20 cellular contexts compared by ENCODE assay signal in the genomic region with DNA sequence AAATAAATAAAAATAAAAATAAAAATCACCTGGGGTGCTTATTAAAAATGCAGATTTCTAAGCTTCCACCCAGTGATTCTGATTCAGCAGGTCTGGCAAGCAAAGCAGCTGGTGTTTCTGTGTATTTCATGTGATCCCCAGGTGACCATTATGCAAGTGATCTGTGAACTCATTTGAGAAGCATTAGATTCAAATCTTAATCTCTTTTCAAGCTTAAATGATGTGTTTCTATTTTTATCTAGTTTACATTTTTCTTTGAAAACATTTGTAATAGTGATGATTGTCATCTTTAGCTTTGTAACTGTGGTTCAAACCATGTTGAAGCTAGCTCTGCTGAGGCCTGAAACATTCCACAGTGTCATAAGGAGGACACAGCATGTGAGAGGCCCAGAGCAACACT.
"Had no signal": no experiment of that assay in that cellular context is flagged by ENCODE, and none has a peak within 500 bp of the region (broad histone marks: within the 10 kb centered on the region; RNA-seq: fewer than 3 reads in every experiment).

No MANE protein-coding gene starts in this region.

- H3K4me3 ChIP-seq: hepatocyte, left ventricle myocardium inferior, tibial artery, uterus had no signal

- H3K27ac ChIP-seq: hepatocyte, left ventricle myocardium inferior, neutrophil, tibial artery, uterus had no signal

- H2AFZ ChIP-seq: hepatocyte had no signal

- H3K4me1 ChIP-seq: uterus had no signal

- H3K9me3 ChIP-seq: left ventricle myocardium inferior, neutrophil, tibial artery, uterus had no signal

- H3K79me2 ChIP-seq: hepatocyte had no signal

- FAIRE-seq: endothelial cell of umbilical vein had no signal

- H3K27me3 ChIP-seq: hepatocyte, neutrophil, tibial artery, uterus had no signal

- H3K4me1 Mint-ChIP-seq: activated CD4-positive, alpha-beta T cell treated with anti-CD3 and anti-CD28 coated beads for 36 hours; activated naive CD4-positive, alpha-beta T cell treated with anti-CD3 and anti-CD28 coated beads, Interleukin-2, amount 50 U/mL, for 24 hours; memory B cell; natural killer cell had no signal

- H3K4me2 ChIP-seq: hepatocyte had no signal

- DNase-seq: activated CD4-positive, alpha-beta memory T cell treated with anti-CD3 and anti-CD28 coated beads for 36 hours; activated CD4-positive, alpha-beta T cell treated with anti-CD3 and anti-CD28 coated beads for 36 hours; activated T-cell treated with anti-CD3 and anti-CD28 coated beads, Interleukin-2, amount 50 U/mL, for 24 hours; amniotic stem cell; effector CD8-positive, alpha-beta T cell; left ventricle myocardium inferior; natural killer cell; retina; stimulated activated CD4-positive, alpha-beta T cell treated with anti-CD3 and anti-CD28 coated beads, Interleukin-15, amount 100 ng/mL, for 24 hours; stimulated activated CD4-positive, alpha-beta T cell treated with anti-CD3 and anti-CD28 coated beads, Interleukin-4, amount 100 ng/mL, for 1 hour; stimulated activated naive CD4-positive, alpha-beta T cell; tibial artery; uterus had no signal

- H3K36me3 ChIP-seq: left ventricle myocardium inferior, neutrophil, tibial artery, uterus had no signal

- H3K36me3 Mint-ChIP-seq: activated CD4-positive, alpha-beta memory T cell treated with anti-CD3 and anti-CD28 coated beads for 36 hours; activated naive CD4-positive, alpha-beta T cell treated with anti-CD3 and anti-CD28 coated beads, Interleukin-2, amount 50 U/mL, for 24 hours; brain; memory B cell; natural killer cell had no signal

- H3K27me3 Mint-ChIP-seq: activated CD4-positive, alpha-beta memory T cell treated with anti-CD3 and anti-CD28 coated beads for 36 hours; activated CD4-positive, alpha-beta T cell treated with anti-CD3 and anti-CD28 coated beads for 36 hours; activated naive CD4-positive, alpha-beta T cell treated with anti-CD3 and anti-CD28 coated beads, Interleukin-2, amount 50 U/mL, for 24 hours; activated T-cell treated with anti-CD3 and anti-CD28 coated beads, Interleukin-2, amount 50 U/mL, for 24 hours; brain; memory B cell had no signal

- H3K9me3 Mint-ChIP-seq: memory B cell, natural killer cell had no signal

- H3K27ac Mint-ChIP-seq: activated CD4-positive, alpha-beta memory T cell treated with anti-CD3 and anti-CD28 coated beads for 36 hours; activated CD4-positive, alpha-beta T cell treated with anti-CD3 and anti-CD28 coated beads for 36 hours; activated naive CD4-positive, alpha-beta T cell treated with anti-CD3 and anti-CD28 coated beads, Interleukin-2, amount 50 U/mL, for 24 hours; activated T-cell treated with anti-CD3 and anti-CD28 coated beads, Interleukin-2, amount 50 U/mL, for 24 hours; memory B cell; natural killer cell; T-helper 1 cell treated with Interleukin-12 subunit alpha and Interleukin-12 subunit beta and Interleukin-4 antibody, amounts not matched to agents 30 μg/mL and 1 μg/mL, for 36 hours had no signal

- H3K4me3 Mint-ChIP-seq: activated CD4-positive, alpha-beta memory T cell treated with anti-CD3 and anti-CD28 coated beads for 36 hours; activated CD4-positive, alpha-beta T cell treated with anti-CD3 and anti-CD28 coated beads for 36 hours; activated naive CD4-positive, alpha-beta T cell treated with anti-CD3 and anti-CD28 coated beads, Interleukin-2, amount 50 U/mL, for 24 hours; activated T-cell treated with anti-CD3 and anti-CD28 coated beads, Interleukin-2, amount 50 U/mL, for 24 hours; brain; memory B cell; natural killer cell; T-helper 1 cell treated with Interleukin-12 subunit alpha and Interleukin-12 subunit beta and Interleukin-4 antibody, amounts not matched to agents 30 μg/mL and 1 μg/mL, for 36 hours had no signal
